In genomic region chr1:110477445-110477957, GRCh38 we compare ENCODE assay signal across 1 cellular context.
TF ChIP-seq lines count a peak whose summit lies in the region.

No MANE protein-coding gene starts in this region.

TF ChIP-seq in HEK293, 187 proteins besides CTCF, POLR2A, EP300 and RAD21 (continued from another document):
- no peak for TF ChIP-seq ELK4 (IDR thresholded peaks at IDR 0.05; ENCODE audit: borderline replicate concordance, low read depth, low read length)
- TF ChIP-seq ZNF416 (tag by site-specific recombination; IDR thresholded peaks at IDR 0.05) = no peak
- no peak for TF ChIP-seq ZNF530 (tag by site-specific recombination; IDR thresholded peaks at IDR 0.05; ENCODE audit: low read depth)
- TF ChIP-seq ZNF184 (tag by site-specific recombination; IDR thresholded peaks at IDR 0.05) = no peak
- TF ChIP-seq SALL2 (tag by site-specific recombination; IDR thresholded peaks at IDR 0.05; ENCODE audit: borderline replicate concordance) = no peak
- no peak for TF ChIP-seq YY2 (tag by site-specific recombination; IDR thresholded peaks at IDR 0.05)
- TF ChIP-seq ZNF148 (tag by site-specific recombination; IDR thresholded peaks at IDR 0.05; ENCODE audit: borderline replicate concordance) = no peak
- no peak for TF ChIP-seq ZNF843 (tag by site-specific recombination; IDR thresholded peaks at IDR 0.05)
- TF ChIP-seq KLF17 (tag by site-specific recombination; IDR thresholded peaks at IDR 0.05) = 0 out of 2 replicates have a peak, but pooled peaks have one; percentile 3
- TF ChIP-seq ZBTB7A (tag by site-specific recombination; IDR thresholded peaks at IDR 0.05; ENCODE audit: low read depth) = no peak
- TF ChIP-seq ZNF837 (tag by site-specific recombination; IDR thresholded peaks at IDR 0.05) = no peak
- TF ChIP-seq ZNF549 (tag by site-specific recombination; IDR thresholded peaks at IDR 0.05) = no peak
- TF ChIP-seq HIC1 (tag by site-specific recombination; IDR thresholded peaks at IDR 0.05) = 0 out of 2 replicates have a peak, but pooled peaks have one; percentile 10
- no peak for TF ChIP-seq ZNF560 (tag by site-specific recombination; IDR thresholded peaks at IDR 0.05; ENCODE audit: borderline replicate concordance)
- TF ChIP-seq ZNF48 (tag by site-specific recombination; IDR thresholded peaks at IDR 0.05) = no peak
- TF ChIP-seq ZSCAN5A (tag by site-specific recombination; IDR thresholded peaks at IDR 0.05) = no peak
- no peak for TF ChIP-seq KLF7 (tag by site-specific recombination; IDR thresholded peaks at IDR 0.05; ENCODE audit: borderline replicate concordance)
- peak; percentile 43; the same call in 1 of the 2 replicates for TF ChIP-seq WT1 (tag by site-specific recombination; IDR thresholded peaks at IDR 0.05)
- no peak for TF ChIP-seq PRDM1 (tag by site-specific recombination; IDR thresholded peaks at IDR 0.05)
- no peak for TF ChIP-seq ZNF610 (tag by site-specific recombination; IDR thresholded peaks at IDR 0.05; ENCODE audit: borderline replicate concordance)
